Comparison of ENCODE assay signal across 9 cellular contexts in genomic region chr19:10566408-10566657, GRCh38. TPM values are rescaled to one million over a fixed set of nuclear protein-coding genes. Genes with fewer than 3 reads are reported as not detected.
A peak's percentile ranks its signal among the peaks of the same experiment; 100 is the strongest.
DNase-seq lines count a peak whose midpoint lies in the region; ATAC-seq and TF ChIP-seq lines count a peak whose summit lies in the region.
"Had no signal": no experiment of that assay in that cellular context is flagged by ENCODE, and none has a peak within 500 bp of the region (broad histone marks: within the 10 kb centered on the region; RNA-seq: fewer than 3 reads in every experiment).

No MANE protein-coding gene starts in this region.

- no peaks in the 10 kb centered on the region for H3K9me3 ChIP-seq in AG04450 (ENCODE audit: control insufficient read depth, insufficient read depth, low read length)
- H3K9me3 ChIP-seq in Karpas-422 (ENCODE audit: low read length) = no peaks in the 10 kb centered on the region
- H3K9me3 ChIP-seq in colonic mucosa = no peaks in the 10 kb centered on the region

- TF ChIP-seq CTCF in AG04450 (IDR thresholded peaks at IDR 0.05; ENCODE audit: low read depth, low read length) (no peak), colonic mucosa (IDR thresholded peaks at IDR 0.05) (no peak), natural killer cell (IDR thresholded peaks at IDR 0.05) (no peak)

- H3K27ac ChIP-seq in AG04450 (ENCODE audit: low read depth, low read length) (peak overlapping the region; percentile 47), Karpas-422 (ENCODE audit: low read length) (peak overlapping the region; percentile 54), colonic mucosa (peak overlapping the region; percentile 80)

- intact Hi-C loops in colonic mucosa (cut with DNase I) = no loop called here
- intact Hi-C loops in natural killer cell (cut with micrococcal nuclease) = loop anchor here (1.0 to 5.0 kb wide), 9 partner anchors 13 to 230 kb away; partner anchors contain the start of genes ILF3 and KEAP1

- peak overlapping the region; percentile 97 for H3K4me2 ChIP-seq in Karpas-422 (ENCODE audit: low read depth, low read length, poor library complexity, severe bottlenecking)

- peak overlapping the region; percentile 95 for H3K4me3 ChIP-seq in AG04450 (ENCODE audit: low read depth, low read length)
- H3K4me3 ChIP-seq in Karpas-422 (ENCODE audit: low read length) = peak overlapping the region; percentile 99
- peak overlapping the region; percentile 88 for H3K4me3 ChIP-seq in colonic mucosa

- no peaks in the 10 kb centered on the region for H3K9me2 ChIP-seq in Karpas-422 (replicated peaks; ENCODE audit: insufficient read depth, low read length)

- ATAC-seq in natural killer cell (no peak), HG02885 (IDR thresholded peaks at IDR 0.05; ENCODE audit: poor library complexity, unreplicated experiment) (no peak), HG03097 (IDR thresholded peaks at IDR 0.05; ENCODE audit: low FRiP score, unreplicated experiment) (no peak)

- no peaks in the 10 kb centered on the region for H3K27me3 Mint-ChIP-seq in natural killer cell (ENCODE audit: low read depth in 2 of 2)

- 0 out of 2 replicates have a peak overlapping the region, but pooled peaks have one; percentile 11 for H2AFZ ChIP-seq in Karpas-422 (ENCODE audit: low read length)

- H3K4me1 Mint-ChIP-seq in natural killer cell = peaks cover 47 to 58% of the 10 kb centered on the region in 2 donors

- DNase-seq in AG04450 (ENCODE audit: low read depth, low spot score) = no peak
- DNase-seq in Karpas-422 = no peak
- DNase-seq in colonic mucosa = no peak
- DNase-seq in natural killer cell = no peak
- DNase-seq in HuH-7 (ENCODE audit: low spot score) = no peak
- no peak for DNase-seq in SK-N-DZ (ENCODE audit: low spot score)

- H3K36me3 ChIP-seq in Karpas-422 (ENCODE audit: insufficient read depth, low read length) (peaks cover 13% of the 10 kb centered on the region), colonic mucosa (no peaks in the 10 kb centered on the region)

- CTCF ChIA-PET in AG04450 (lab: Charles Lee) = interaction anchor here (0.6 to 0.9 kb wide), 3 partner anchors 11 to 15 kb away, joined by 3 read pairs; no protein-coding TSS in a partner anchor

- no peaks in the 10 kb centered on the region for H3K9me3 Mint-ChIP-seq in natural killer cell

- peak overlapping the region; percentile 96 for H3K4me3 Mint-ChIP-seq in natural killer cell

- peaks cover 20% of the 10 kb centered on the region for H3K79me2 ChIP-seq in Karpas-422 (ENCODE audit: low read length)

- no peaks in the 10 kb centered on the region for H3K36me3 Mint-ChIP-seq in natural killer cell

- no peaks in the 10 kb centered on the region; the same call in 1 of the 2 replicates for H4K20me1 ChIP-seq in Karpas-422 (ENCODE audit: insufficient read depth, low read depth, low read length)

- H3K27me3 ChIP-seq in AG04450 (ENCODE audit: control insufficient read depth, insufficient read depth, low read length) (no peaks in the 10 kb centered on the region), Karpas-422 (ENCODE audit: low read length) (no peaks in the 10 kb centered on the region), colonic mucosa (no peaks in the 10 kb centered on the region)

- H3K9ac ChIP-seq in Karpas-422 (ENCODE audit: low read length) = peak overlapping the region; percentile 71
- H3K9ac ChIP-seq in colonic mucosa (ENCODE audit: low read depth in 2 of 2, low read length in 2 of 2) = peak overlapping the region; percentile 64

- peak overlapping the region; percentile 93 to 100 for H3K27ac Mint-ChIP-seq in natural killer cell

- POLR2A ChIA-PET in AG04450 (lab: Yijun Ruan, JAX) = interaction anchor here (0.7 kb wide), 2 partner anchors 11 to 30 kb away, joined by 3 to 6 read pairs; no protein-coding TSS in a partner anchor

- H3K4me1 ChIP-seq in Karpas-422 (ENCODE audit: low read length) = peaks cover 40% of the 10 kb centered on the region
- H3K4me1 ChIP-seq in colonic mucosa = peaks cover 14% of the 10 kb centered on the region

RNA-seq across cellular contexts. Expression of gene KRI1, which starts 0.5 kb away (rescaled TPM):
- polyA plus RNA-seq in AG04450 (2011; rRNA removed) = 11.1 and 11.3 TPM in 2 replicates
- polyA minus RNA-seq in AG04450 (2011; rRNA and poly(A)+ RNA removed) = 9.8 and 11.7 TPM in 2 replicates
- total RNA-seq in Karpas-422 (2014; rRNA removed; shearing (Covaris generic); ENCODE audit: low replicate concordance) = 30.0 and 41.7 TPM in 2 replicates
- total RNA-seq in colonic mucosa (10 to 100 TPM; 11.0 to 27.2 TPM), natural killer cell (10 to 100 TPM; 36.6 to 53.0 (median 49.5) TPM)
- polyA plus RNA-seq in SK-N-DZ (2014; cell fraction: cytosol; rRNA removed) = 16.4 and 16.9 TPM in 2 replicates
- 59.4 and 62.4 TPM in 2 replicates for polyA plus RNA-seq in SK-N-DZ (2014; cell fraction: nucleus; rRNA removed)

RNA-seq across cellular contexts. Expression of gene CDKN2D, which starts 2.4 kb away (rescaled TPM):
- polyA plus RNA-seq in AG04450 (2011; rRNA removed) = 3.9 and 4.3 TPM in 2 replicates
- polyA minus RNA-seq in AG04450 (2011; rRNA and poly(A)+ RNA removed) = 2.0 and 2.1 TPM in 2 replicates
- total RNA-seq in Karpas-422 (2014; rRNA removed; shearing (Covaris generic); ENCODE audit: low replicate concordance) = 2.3 and 3.7 TPM in 2 replicates
- total RNA-seq in colonic mucosa (10 to 100 TPM; 11.1 to 13.4 TPM), natural killer cell (100 to 1,000 TPM in 2 of 3 donors, 10 to 100 TPM in 1; 82.7 to 102 (median 101) TPM)
- polyA plus RNA-seq in SK-N-DZ (2014; cell fraction: cytosol; rRNA removed) = 44.6 and 46.5 TPM in 2 replicates
- 28.8 and 30.9 TPM in 2 replicates for polyA plus RNA-seq in SK-N-DZ (2014; cell fraction: nucleus; rRNA removed)

RNA-seq across cellular contexts. Expression of gene AP1M2, which starts 20.8 kb away (rescaled TPM):
- 0.17 TPM in 1 of 2 replicates, not detected in the other for polyA plus RNA-seq in AG04450 (2011; rRNA removed)
- 0.37 TPM in 1 of 2 replicates, not detected in the other for polyA minus RNA-seq in AG04450 (2011; rRNA and poly(A)+ RNA removed)
- total RNA-seq in Karpas-422 (2014; rRNA removed; shearing (Covaris generic); ENCODE audit: low replicate concordance) = not detected in 2 replicates
- total RNA-seq in colonic mucosa (100 to 1,000 TPM; 149 to 172 TPM), natural killer cell (1 to 10 TPM in 1 of 3 donors, not detected in 2; 1.3 TPM)
- 0.31 and 0.53 TPM in 2 replicates for polyA plus RNA-seq in SK-N-DZ (2014; cell fraction: cytosol; rRNA removed)
- polyA plus RNA-seq in SK-N-DZ (2014; cell fraction: nucleus; rRNA removed) = 2.2 TPM in 1 of 2 replicates, not detected in the other
- total RNA-seq: dermis microvascular lymphatic vessel endothelial cell had no signal

RNA-seq across cellular contexts. Expression of gene ATG4D, which starts 22.6 kb away (rescaled TPM):
- 4.6 and 8.7 TPM in 2 replicates for polyA plus RNA-seq in AG04450 (2011; rRNA removed)
- polyA minus RNA-seq in AG04450 (2011; rRNA and poly(A)+ RNA removed) = 7.3 and 10.6 TPM in 2 replicates
- 7.0 and 15.2 TPM in 2 replicates for total RNA-seq in Karpas-422 (2014; rRNA removed; shearing (Covaris generic); ENCODE audit: low replicate concordance)
- 10 to 100 TPM; 69.0 to 89.9 TPM for total RNA-seq in colonic mucosa
- 100 to 1,000 TPM; 128 to 155 (median 138) TPM for total RNA-seq in natural killer cell
- polyA plus RNA-seq in SK-N-DZ (2014; cell fraction: cytosol; rRNA removed) = 38.7 and 51.2 TPM in 2 replicates
- polyA plus RNA-seq in SK-N-DZ (2014; cell fraction: nucleus; rRNA removed) = 31.9 and 55.9 TPM in 2 replicates

RNA-seq across cellular contexts. Expression of gene S1PR5, which starts 49.1 kb away (rescaled TPM):
- polyA plus RNA-seq in AG04450 (2011; rRNA removed) = 0.10 and 0.11 TPM in 2 replicates
- polyA minus RNA-seq in AG04450 (2011; rRNA and poly(A)+ RNA removed) = not detected in 2 replicates
- total RNA-seq in Karpas-422 (2014; rRNA removed; shearing (Covaris generic); ENCODE audit: low replicate concordance) = not detected in 2 replicates
- total RNA-seq in colonic mucosa = not detected
- 100 to 1,000 TPM; 307 to 433 (median 368) TPM for total RNA-seq in natural killer cell
- polyA plus RNA-seq in SK-N-DZ (2014; cell fraction: cytosol; rRNA removed) = not detected in 2 replicates
- not detected in 2 replicates for polyA plus RNA-seq in SK-N-DZ (2014; cell fraction: nucleus; rRNA removed)
- total RNA-seq: dermis microvascular lymphatic vessel endothelial cell had no signal

Comparison
In these comparisons a context has a peak if more than half of its experiments do, and no peak if none do; other contexts are left out.
1. RNA of gene CDKN2D, which starts 2.4 kb away (total RNA-seq): 82.7 to 102 TPM in natural killer cell; 11.1 to 13.4 TPM in colonic mucosa and 2.3 to 3.7 TPM in Karpas-422; every median in the first group is over 4 times any median in the second.
2. RNA of gene AP1M2, which starts 20.8 kb away (total RNA-seq): 149 to 172 TPM in colonic mucosa; 1.3 TPM in natural killer cell and not detected in Karpas-422; every median in the first group is over 10 times any median in the second.
3. Peak in every context shown above with its lines, with median percentiles within 50 percentile points of each other: H3K27ac ChIP-seq and H3K4me3 ChIP-seq.